18 cellular contexts compared by ENCODE assay signal in the genomic region with DNA sequence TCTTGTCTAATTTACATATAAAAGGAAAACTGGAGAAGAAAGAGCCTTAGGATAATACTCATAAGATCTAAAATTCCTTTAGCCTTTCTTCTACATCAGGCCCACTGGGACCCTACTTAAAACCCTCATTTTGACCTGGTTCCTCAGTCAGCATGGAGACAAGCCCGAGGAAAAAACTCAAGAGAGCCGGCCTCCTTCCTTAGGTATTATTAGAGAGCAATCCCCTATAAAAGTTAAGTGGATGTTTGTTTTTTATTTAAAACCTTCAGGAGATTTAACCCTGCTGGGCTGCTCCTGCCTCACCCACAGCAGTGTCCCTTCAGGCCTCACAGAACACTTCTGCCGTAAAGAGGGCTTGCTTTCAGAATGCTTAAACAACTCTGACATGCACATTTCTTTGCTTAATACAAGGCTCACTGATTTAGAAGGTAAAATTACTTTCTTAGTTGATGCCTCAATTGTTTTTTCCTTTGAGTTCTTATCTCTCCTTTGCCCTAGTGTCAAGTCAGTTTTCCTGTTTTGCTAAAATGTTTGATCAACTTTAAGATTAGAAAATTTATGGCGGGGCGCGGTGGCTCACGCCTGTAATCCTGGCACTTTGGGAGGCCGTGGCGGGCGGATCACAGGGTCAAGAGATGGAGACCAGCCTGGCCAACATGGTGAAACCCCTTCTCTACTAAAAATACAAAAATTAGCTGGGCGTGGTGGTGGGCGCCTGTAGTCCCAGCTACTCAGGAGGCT.
A peak's percentile ranks its signal among the peaks of the same experiment; 100 is the strongest.
DNase-seq lines count a peak whose midpoint lies in the region; ATAC-seq and TF ChIP-seq lines count a peak whose summit lies in the region.
"Had no signal": no experiment of that assay in that cellular context is flagged by ENCODE, and none has a peak within 500 bp of the region (broad histone marks: within the 10 kb centered on the region; RNA-seq: fewer than 3 reads in every experiment).

No MANE protein-coding gene starts in this region.

- no peak for TF ChIP-seq EP300 in esophagus muscularis mucosa (IDR thresholded peaks at IDR 0.05)

- peaks cover 13% of the 10 kb centered on the region for H3K4me1 ChIP-seq in GM23338 (ENCODE audit: insufficient read depth)
- H3K4me1 ChIP-seq in HUES48 (ENCODE audit: control insufficient read depth, insufficient read depth, low read length) = peaks cover 11% of the 10 kb centered on the region
- peaks cover 44 to 70% (median 68%) of the 10 kb centered on the region in 4 donors for H3K4me1 ChIP-seq in esophagus muscularis mucosa
- peaks cover 66 to 74% of the 10 kb centered on the region in 2 experiments for H3K4me1 ChIP-seq in neutrophil (ENCODE audit: control insufficient read depth in 1 of 2, insufficient read depth in 1 of 2, low read depth in 1 of 2, low read length in 1 of 2)
- H3K4me1 ChIP-seq: foreskin keratinocyte, suprapubic skin had no signal

- no peaks in the 10 kb centered on the region for H3K9me3 Mint-ChIP-seq in GM23338
- H3K9me3 Mint-ChIP-seq: activated CD8-positive, alpha-beta T cell treated with anti-CD3 and anti-CD28 coated beads for 36 hours had no signal

- H3K36me3 ChIP-seq in GM23338 (ENCODE audit: insufficient read depth) (no peaks in the 10 kb centered on the region), HUES48 (ENCODE audit: control insufficient read depth, insufficient read depth, low read length) (no peaks in the 10 kb centered on the region), esophagus muscularis mucosa (no peaks in the 10 kb centered on the region), neutrophil (no peaks in the 10 kb centered on the region)
- H3K36me3 ChIP-seq: BE2C, suprapubic skin, WERI-Rb-1 had no signal

- peaks cover 4% of the 10 kb centered on the region; the same call in 1 of the 2 replicates for H3K9me2 ChIP-seq in GM23338 (ENCODE audit: insufficient read depth)

- 88% methylated on average over 12 of the region's 12 CpGs for WGBS in esophagus muscularis mucosa

- 0 out of 2 replicates have a peak overlapping the region, but pooled peaks have one; percentile 12 for H3K27ac ChIP-seq in GM23338 (ENCODE audit: low read depth)
- H3K27ac ChIP-seq in HUES48 (ENCODE audit: low read depth, low read length) = peak overlapping the region; percentile 49
- peak overlapping the region; percentile 82 to 87 (median 83) for H3K27ac ChIP-seq in esophagus muscularis mucosa (replicated peaks in 1 of 4)
- H3K27ac ChIP-seq in neutrophil = peak overlapping the region; percentile 80
- H3K27ac ChIP-seq: foreskin keratinocyte, WERI-Rb-1 had no signal

- DNase-seq in GM23338 (ENCODE audit: low spot score) = peak; percentile 8
- no peak for DNase-seq in esophagus muscularis mucosa (ENCODE audit: extremely low spot score)
- DNase-seq in cerebellar nuclear complex (lab: John Stamatoyannopoulos, UW) = no peak
- no peak for DNase-seq in NCI-H2081 (lab: John Stamatoyannopoulos, UW)
- DNase-seq: activated CD8-positive, alpha-beta T cell treated with anti-CD3 and anti-CD28 coated beads for 36 hours; BE2C; foreskin keratinocyte; KG1; NCI-H1105; NCI-H345; stimulated activated CD4-positive, alpha-beta T cell treated with anti-CD3 and anti-CD28 coated beads, Interleukin-2, amount 100 ng/mL, for 24 hours; WERI-Rb-1 had no signal

- no peaks in the 10 kb centered on the region for H3K27me3 ChIP-seq in GM23338 (ENCODE audit: insufficient read depth)
- H3K27me3 ChIP-seq in HUES48 (ENCODE audit: control insufficient read depth, insufficient read depth, low read length) = no peaks in the 10 kb centered on the region
- no peaks in the 10 kb centered on the region for H3K27me3 ChIP-seq in esophagus muscularis mucosa
- H3K27me3 ChIP-seq in neutrophil = no peaks in the 10 kb centered on the region
- H3K27me3 ChIP-seq: BE2C, foreskin keratinocyte, suprapubic skin had no signal

- no peaks in the 10 kb centered on the region for H4K20me1 ChIP-seq in GM23338 (replicated peaks; ENCODE audit: insufficient read depth)

- H2AFZ ChIP-seq in GM23338 = 0 out of 2 replicates have a peak overlapping the region, but pooled peaks have one; percentile 39

- no peak overlapping the region for H3K27ac Mint-ChIP-seq in GM23338
- H3K27ac Mint-ChIP-seq: activated CD8-positive, alpha-beta T cell treated with anti-CD3 and anti-CD28 coated beads for 36 hours had no signal

- H3K4me1 Mint-ChIP-seq in GM23338 = peaks cover 11% of the 10 kb centered on the region; the same call in 2 of the 3 replicates

- no peaks in the 10 kb centered on the region for H3K79me2 ChIP-seq in GM23338 (replicated peaks; ENCODE audit: insufficient read depth)

- no peak for TF ChIP-seq CTCF in GM23338 (conservative IDR thresholded peaks at IDR 0.05; ENCODE audit: low read depth in 2 of 2)
- no peak for TF ChIP-seq CTCF in esophagus muscularis mucosa (IDR thresholded peaks at IDR 0.05)
- TF ChIP-seq CTCF in neutrophil (IDR thresholded peaks at IDR 0.05) = no peak

- H3K36me3 Mint-ChIP-seq in GM23338 (ENCODE audit: low read depth) = no peaks in the 10 kb centered on the region

- TF ChIP-seq POLR2A in esophagus muscularis mucosa (IDR thresholded peaks at IDR 0.05; ENCODE audit: low read depth) = no peak

- H3K27me3 Mint-ChIP-seq in GM23338 (ENCODE audit: insufficient read depth, low read depth, poor library complexity) = no peaks in the 10 kb centered on the region
- H3K27me3 Mint-ChIP-seq: activated CD8-positive, alpha-beta T cell treated with anti-CD3 and anti-CD28 coated beads for 36 hours had no signal

- H3K9ac ChIP-seq in HUES48 (ENCODE audit: low read depth, low read length) = no peak overlapping the region

- ATAC-seq in GM23338 = peak; percentile 57
- no peak for ATAC-seq in GM19455 (IDR thresholded peaks at IDR 0.05; ENCODE audit: unreplicated experiment)
- no peak for ATAC-seq in HG03039 (IDR thresholded peaks at IDR 0.05; ENCODE audit: unreplicated experiment)
- ATAC-seq: activated CD8-positive, alpha-beta T cell treated with anti-CD3 and anti-CD28 coated beads for 36 hours; foreskin keratinocyte; Right ventricle myocardium inferior had no signal

- no peak overlapping the region for H3K4me3 ChIP-seq in GM23338
- H3K4me3 ChIP-seq in HUES48 (ENCODE audit: low read depth, low read length) = no peak overlapping the region
- H3K4me3 ChIP-seq in esophagus muscularis mucosa = no peak overlapping the region
- no peak overlapping the region for H3K4me3 ChIP-seq in neutrophil (ENCODE audit: low read depth in 1 of 2, low read length in 1 of 2)
- H3K4me3 ChIP-seq: suprapubic skin had no signal

- H3F3A ChIP-seq in GM23338 (replicated peaks; ENCODE audit: low read depth) = no peaks in the 10 kb centered on the region

- peak overlapping the region; percentile 52; the same call in 1 of the 2 replicates for H3K4me2 ChIP-seq in GM23338

- intact Hi-C loops in esophagus muscularis mucosa (cut with DNase I) = loop anchor here (5.0 to 10.0 kb wide), 3 partner anchors 43 to 141 kb away; a partner anchor contains a TSS

- H3K4me3 Mint-ChIP-seq in GM23338 = no peak overlapping the region
- H3K4me3 Mint-ChIP-seq: activated CD8-positive, alpha-beta T cell treated with anti-CD3 and anti-CD28 coated beads for 36 hours had no signal

- H3K9me3 ChIP-seq in HUES48 (ENCODE audit: control insufficient read depth, insufficient read depth, low read length) (no peaks in the 10 kb centered on the region), esophagus muscularis mucosa (no peaks in the 10 kb centered on the region), neutrophil (no peaks in the 10 kb centered on the region)
- H3K9me3 ChIP-seq: BE2C, suprapubic skin had no signal

TF ChIP-seq in GM23338, 12 proteins besides CTCF, POLR2A, EP300 and RAD21:
- TF ChIP-seq JUNB (IDR thresholded peaks at IDR 0.05; ENCODE audit: unreplicated experiment) = no peak
TF ChIP-seq in GM23338: peak in this region for 0.

Comparison
In these comparisons a context has a peak if more than half of its experiments do, and no peak if none do; other contexts are left out.
1. H3K27ac ChIP-seq: peak in every context shown above with its lines; median percentile 83 in esophagus muscularis mucosa; 80 in neutrophil; 49 in HUES48; 12 in GM23338.